ENCODE assay signal across 24 cellular contexts in the genomic region with DNA sequence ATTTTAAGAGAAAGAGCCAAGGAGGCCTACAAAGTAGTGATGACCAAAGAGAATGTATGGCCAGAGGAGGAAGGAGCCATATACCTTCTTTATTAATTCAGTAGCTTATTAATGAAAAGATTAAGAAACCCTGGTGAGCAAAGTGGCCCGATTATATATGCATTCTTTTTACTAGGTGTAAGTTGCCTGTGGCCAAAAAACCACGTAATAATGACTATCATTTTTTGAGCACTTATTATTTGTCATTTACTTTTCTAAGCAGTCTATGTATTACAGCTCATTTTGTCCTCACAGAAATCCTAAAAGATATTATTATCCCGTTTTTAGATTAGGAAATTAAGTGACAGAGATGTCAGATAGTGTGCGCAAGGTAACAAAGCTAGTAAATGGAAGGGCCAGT.
"Had no signal": no experiment of that assay in that cellular context is flagged by ENCODE, and none has a peak within 500 bp of the region (broad histone marks: within the 10 kb centered on the region; RNA-seq: fewer than 3 reads in every experiment).

No MANE protein-coding gene starts in this region.

- H3K4me3 ChIP-seq: colonic mucosa, lower lobe of right lung, smooth muscle cell, suprapubic skin, transverse colon, upper lobe of right lung, uterus had no signal

- H3K4me3 Mint-ChIP-seq: dendritic cell treated with granulocyte-macrophage colony-stimulating factor and Interleukin-4, amounts not matched to agents 40 ng/mL and 50 ng/mL, for 4 days; immature natural killer cell; stimulated activated naive CD8-positive, alpha-beta T cell treated with anti-CD3 and anti-CD28 coated beads, Interleukin-15, amount 100 ng/mL, for 72 hours had no signal

- H3K27ac ChIP-seq: colonic mucosa, lower lobe of right lung, neutrophil, parathyroid adenoma, suprapubic skin, transverse colon, upper lobe of right lung, uterus had no signal

- H3K9me3 Mint-ChIP-seq: dendritic cell treated with granulocyte-macrophage colony-stimulating factor and Interleukin-4, amounts not matched to agents 40 ng/mL and 50 ng/mL, for 4 days; immature natural killer cell; naive thymus-derived CD8-positive, alpha-beta T cell; stimulated activated naive CD8-positive, alpha-beta T cell treated with anti-CD3 and anti-CD28 coated beads, Interleukin-15, amount 100 ng/mL, for 72 hours had no signal

- H3K9ac ChIP-seq: parathyroid adenoma had no signal

- H3K4me2 ChIP-seq: smooth muscle cell had no signal

- H3K27me3 Mint-ChIP-seq: dendritic cell treated with granulocyte-macrophage colony-stimulating factor and Interleukin-4, amounts not matched to agents 40 ng/mL and 50 ng/mL, for 4 days; naive thymus-derived CD8-positive, alpha-beta T cell; progenitor cell of endocrine pancreas; stimulated activated naive CD8-positive, alpha-beta T cell treated with anti-CD3 and anti-CD28 coated beads, Interleukin-15, amount 100 ng/mL, for 72 hours had no signal

- H3K27me3 ChIP-seq: colonic mucosa, neutrophil, suprapubic skin, transverse colon, upper lobe of right lung, uterus had no signal

- H2AFZ ChIP-seq: parathyroid adenoma had no signal

- H3K36me3 ChIP-seq: colonic mucosa, neutrophil, suprapubic skin, upper lobe of right lung, uterus had no signal

- ATAC-seq: left ventricle myocardium superior; lower lobe of right lung; naive thymus-derived CD8-positive, alpha-beta T cell; sciatic nerve; stimulated activated naive CD8-positive, alpha-beta T cell treated with anti-CD3 and anti-CD28 coated beads, Interleukin-15, amount 100 ng/mL, for 72 hours; upper lobe of right lung had no signal

- DNase-seq: colonic mucosa; effector CD8-positive, alpha-beta T cell; hypothalamus; immature natural killer cell; islet precursor cell; left ventricle myocardium superior; lower lobe of right lung; naive thymus-derived CD8-positive, alpha-beta T cell; stimulated activated CD4-positive, alpha-beta T cell treated with anti-CD3 and anti-CD28 coated beads, Interleukin-12 subunit alpha, Interleukin-12 subunit beta, amount 100 ng/mL, for 4 hours; stimulated activated CD4-positive, alpha-beta T cell treated with anti-CD3 and anti-CD28 coated beads, Interleukin-1b, Interleukin-23, amount 100 ng/mL, for 48 hours; stimulated activated CD4-positive, alpha-beta T cell treated with anti-CD3 and anti-CD28 coated beads, Interleukin-4, amount 100 ng/mL, for 1 hour; stimulated activated CD8-positive, alpha-beta memory T cell treated with anti-CD3 and anti-CD28 coated beads, Interleukin-4, amount 100 ng/mL, for 48 hours; stimulated activated naive CD4-positive, alpha-beta T cell; stimulated activated naive CD8-positive, alpha-beta T cell treated with anti-CD3 and anti-CD28 coated beads, Interleukin-15, amount 100 ng/mL, for 72 hours; transverse colon; upper lobe of right lung; uterus had no signal

- H3K9me3 ChIP-seq: colonic mucosa, lower lobe of right lung, neutrophil, suprapubic skin, transverse colon, upper lobe of right lung, uterus had no signal

- H3K27ac Mint-ChIP-seq: dendritic cell treated with granulocyte-macrophage colony-stimulating factor and Interleukin-4, amounts not matched to agents 40 ng/mL and 50 ng/mL, for 4 days; immature natural killer cell; progenitor cell of endocrine pancreas; stimulated activated naive CD8-positive, alpha-beta T cell treated with anti-CD3 and anti-CD28 coated beads, Interleukin-15, amount 100 ng/mL, for 72 hours had no signal
